In genomic region chr22:27639180-27640086, GRCh38 we compare ENCODE assay signal across 30 cellular contexts.
DNase-seq lines count a peak whose midpoint lies in the region; ATAC-seq and TF ChIP-seq lines count a peak whose summit lies in the region.
"Had no signal": no experiment of that assay in that cellular context is flagged by ENCODE, and none has a peak within 500 bp of the region (broad histone marks: within the 10 kb centered on the region; RNA-seq: fewer than 3 reads in every experiment).

No MANE protein-coding gene starts in this region.

- no peaks in the 10 kb centered on the region for H3K4me1 Mint-ChIP-seq in activated CD4-positive, alpha-beta T cell treated with anti-CD3 and anti-CD28 coated beads, Interleukin-2, amount 10 ng/mL, durations not matched to agents 24 days and 14 days
- no peaks in the 10 kb centered on the region for H3K4me1 Mint-ChIP-seq in naive thymus-derived CD8-positive, alpha-beta T cell
- H3K4me1 Mint-ChIP-seq: stimulated activated naive CD8-positive, alpha-beta T cell treated with anti-CD3 and anti-CD28 coated beads, Interleukin-15, amount 100 ng/mL, for 72 hours; T-helper 17 cell had no signal

- DNase-seq in RPMI7951 (ENCODE audit: low read depth) (peak; percentile 47), fibroblast of peridontal ligament (ENCODE audit: extremely low read depth) (peak; percentile 24), retina (peak; percentile 50), GM10248 (ENCODE audit: extremely low spot score) (no peak)
- no peak for DNase-seq in activated CD4-positive, alpha-beta T cell treated with anti-CD3 and anti-CD28 coated beads, Interleukin-2, amount 10 ng/mL, durations not matched to agents 24 days and 14 days
- DNase-seq in naive thymus-derived CD8-positive, alpha-beta T cell = no peak
- DNase-seq: activated CD4-positive, alpha-beta T cell treated with anti-CD3 and anti-CD28 coated beads for 1 hour; activated CD8-positive, alpha-beta T cell treated with anti-CD3 and anti-CD28 coated beads, Interleukin-2, amount 10 ng/mL, durations not matched to agents 7 days and 5 days; anterior cingulate cortex; BE2C; esophagus squamous epithelium; H9; kidney; lower lobe of right lung; MM.1S; NCI-H1417; NCI-H2081; stimulated activated naive CD8-positive, alpha-beta T cell treated with anti-CD3 and anti-CD28 coated beads, Interleukin-15, amount 100 ng/mL, for 72 hours; T-helper 17 cell had no signal

- POLR2A ChIA-PET in naive thymus-derived CD8-positive, alpha-beta T cell (lab: Charles Lee) = no interaction called here
- POLR2A ChIA-PET in GM10248 (lab: Yijun Ruan, JAX) = no interaction called here

- peak overlapping the region; percentile 91 for H3K4me2 ChIP-seq in BLaER1
- H3K4me2 ChIP-seq: KMS-11 had no signal

- peak overlapping the region; percentile 80 for H3K27ac ChIP-seq in BLaER1
- H3K27ac ChIP-seq: esophagus squamous epithelium, KMS-11, lower lobe of right lung, parathyroid adenoma, skin epidermis, thyroid gland had no signal

- H3K4me3 Mint-ChIP-seq in activated CD4-positive, alpha-beta T cell treated with anti-CD3 and anti-CD28 coated beads, Interleukin-2, amount 10 ng/mL, durations not matched to agents 24 days and 14 days = no peak overlapping the region
- H3K4me3 Mint-ChIP-seq in naive thymus-derived CD8-positive, alpha-beta T cell = no peak overlapping the region
- H3K4me3 Mint-ChIP-seq: activated CD8-positive, alpha-beta T cell treated with anti-CD3 and anti-CD28 coated beads, Interleukin-2, amount 10 ng/mL, durations not matched to agents 7 days and 5 days; activated naive CD8-positive, alpha-beta T cell; dendritic cell treated with granulocyte-macrophage colony-stimulating factor and Interleukin-4, amounts not matched to agents 40 ng/mL and 50 ng/mL, for 4 days; H9; natural killer cell treated with Interleukin-12 subunit alpha and Interleukin-12 subunit beta and Interleukin-15 and Interleukin-18, amount 100 ng/mL, for 72 hours; stimulated activated naive CD8-positive, alpha-beta T cell treated with anti-CD3 and anti-CD28 coated beads, Interleukin-15, amount 100 ng/mL, for 72 hours; T-helper 17 cell had no signal

- intact Hi-C loops in activated CD4-positive, alpha-beta T cell treated with anti-CD3 and anti-CD28 coated beads, Interleukin-2, amount 10 ng/mL, durations not matched to agents 24 days and 14 days (cut with micrococcal nuclease) = no loop called here

- H3K27ac Mint-ChIP-seq in activated CD4-positive, alpha-beta T cell treated with anti-CD3 and anti-CD28 coated beads, Interleukin-2, amount 10 ng/mL, durations not matched to agents 24 days and 14 days = no peak overlapping the region
- H3K27ac Mint-ChIP-seq in naive thymus-derived CD8-positive, alpha-beta T cell = no peak overlapping the region
- H3K27ac Mint-ChIP-seq: activated CD8-positive, alpha-beta T cell treated with anti-CD3 and anti-CD28 coated beads, Interleukin-2, amount 10 ng/mL, durations not matched to agents 7 days and 5 days; activated naive CD8-positive, alpha-beta T cell; activated T-helper 2 cell treated with anti-CD3 and anti-CD28 coated beads, Interferon-gamma antibody, Interleukin-2, Interleukin-4, amounts not matched to agents 10 μg/mL and 5 μg/mL and 100 μg/mL, durations not matched to agents 14 hours and 24 hours and 36 hours; dendritic cell treated with granulocyte-macrophage colony-stimulating factor and Interleukin-4, amounts not matched to agents 40 ng/mL and 50 ng/mL, for 4 days; natural killer cell treated with Interleukin-12 subunit alpha and Interleukin-12 subunit beta and Interleukin-15 and Interleukin-18, amount 100 ng/mL, for 72 hours; stimulated activated naive CD8-positive, alpha-beta T cell treated with anti-CD3 and anti-CD28 coated beads, Interleukin-15, amount 100 ng/mL, for 72 hours; T-helper 17 cell had no signal

- H3K9me3 ChIP-seq in BLaER1 = no peaks in the 10 kb centered on the region
- H3K9me3 ChIP-seq: BE2C, esophagus squamous epithelium, lower lobe of right lung, thyroid gland had no signal

- no peaks in the 10 kb centered on the region for H3K36me3 Mint-ChIP-seq in activated CD4-positive, alpha-beta T cell treated with anti-CD3 and anti-CD28 coated beads, Interleukin-2, amount 10 ng/mL, durations not matched to agents 24 days and 14 days (ENCODE audit: low read depth)
- no peaks in the 10 kb centered on the region for H3K36me3 Mint-ChIP-seq in naive thymus-derived CD8-positive, alpha-beta T cell
- H3K36me3 Mint-ChIP-seq: activated naive CD8-positive, alpha-beta T cell; natural killer cell treated with Interleukin-12 subunit alpha and Interleukin-12 subunit beta and Interleukin-15 and Interleukin-18, amount 100 ng/mL, for 72 hours had no signal

- H3K27me3 Mint-ChIP-seq in activated CD4-positive, alpha-beta T cell treated with anti-CD3 and anti-CD28 coated beads, Interleukin-2, amount 10 ng/mL, durations not matched to agents 24 days and 14 days = no peaks in the 10 kb centered on the region
- peaks cover 2 to 21% (median 14%) of the 10 kb centered on the region in 5 donors for H3K27me3 Mint-ChIP-seq in naive thymus-derived CD8-positive, alpha-beta T cell
- H3K27me3 Mint-ChIP-seq: dendritic cell treated with granulocyte-macrophage colony-stimulating factor and Interleukin-4, amounts not matched to agents 40 ng/mL and 50 ng/mL, for 4 days had no signal

- H4K20me1 ChIP-seq in BLaER1 = no peaks in the 10 kb centered on the region

- H3K27me3 ChIP-seq in BLaER1 = no peaks in the 10 kb centered on the region
- H3K27me3 ChIP-seq: esophagus squamous epithelium had no signal

- H3K36me3 ChIP-seq in BLaER1 = no peaks in the 10 kb centered on the region
- H3K36me3 ChIP-seq: BE2C, esophagus squamous epithelium, lower lobe of right lung, thyroid gland had no signal

- H3K4me3 ChIP-seq in BLaER1 = no peak overlapping the region
- H3K4me3 ChIP-seq: esophagus squamous epithelium, lower lobe of right lung, skin epidermis, thyroid gland had no signal

- CTCF ChIA-PET in GM10248 (lab: Yijun Ruan, JAX) = no interaction called here

- H3K9me3 Mint-ChIP-seq in activated CD4-positive, alpha-beta T cell treated with anti-CD3 and anti-CD28 coated beads, Interleukin-2, amount 10 ng/mL, durations not matched to agents 24 days and 14 days = no peaks in the 10 kb centered on the region
- H3K9me3 Mint-ChIP-seq in naive thymus-derived CD8-positive, alpha-beta T cell = no peaks in the 10 kb centered on the region
- H3K9me3 Mint-ChIP-seq: activated T-helper 2 cell treated with anti-CD3 and anti-CD28 coated beads, Interferon-gamma antibody, Interleukin-2, Interleukin-4, amounts not matched to agents 10 μg/mL and 5 μg/mL and 100 μg/mL, durations not matched to agents 14 hours and 24 hours and 36 hours; dendritic cell treated with granulocyte-macrophage colony-stimulating factor and Interleukin-4, amounts not matched to agents 40 ng/mL and 50 ng/mL, for 4 days; H9; natural killer cell treated with Interleukin-12 subunit alpha and Interleukin-12 subunit beta and Interleukin-15 and Interleukin-18, amount 100 ng/mL, for 72 hours; stimulated activated naive CD8-positive, alpha-beta T cell treated with anti-CD3 and anti-CD28 coated beads, Interleukin-15, amount 100 ng/mL, for 72 hours had no signal

- H3K4me1 ChIP-seq in BLaER1 = peaks cover 59% of the 10 kb centered on the region
- H3K4me1 ChIP-seq: BE2C, lower lobe of right lung, parathyroid adenoma, thyroid gland had no signal

- no peak for ATAC-seq in naive thymus-derived CD8-positive, alpha-beta T cell
- no peak for ATAC-seq in GM21526 (IDR thresholded peaks at IDR 0.05; ENCODE audit: low FRiP score, unreplicated experiment)
- ATAC-seq: activated CD8-positive, alpha-beta T cell treated with anti-CD3 and anti-CD28 coated beads, Interleukin-2, amount 10 ng/mL, durations not matched to agents 7 days and 5 days; lower lobe of right lung; natural killer cell treated with Interleukin-12 subunit alpha and Interleukin-12 subunit beta and Interleukin-15 and Interleukin-18, amount 100 ng/mL, for 72 hours; SK-N-SH treated with all-trans-retinoic acid at 6 μM for 48 hours; stimulated activated naive CD8-positive, alpha-beta T cell treated with anti-CD3 and anti-CD28 coated beads, Interleukin-15, amount 100 ng/mL, for 72 hours; T-helper 17 cell had no signal

- TF ChIP-seq CTCF in GM10248 (IDR thresholded peaks at IDR 0.05; ENCODE audit: control extremely low read depth, extremely low read depth, low read depth, missing control alignments) = no peak

- H3K9ac ChIP-seq in BLaER1 = peak overlapping the region; percentile 72
- H3K9ac ChIP-seq: KMS-11, parathyroid adenoma had no signal

Comparison
In these comparisons a context has a peak if more than half of its experiments do, and no peak if none do; other contexts are left out.
1. DNase-seq: peak in RPMI7951 (single experiment), fibroblast of peridontal ligament (single experiment) and retina (single experiment); none in activated CD4-positive, alpha-beta T cell treated with anti-CD3 and anti-CD28 coated beads, Interleukin-2, amount 10 ng/mL, durations not matched to agents 24 days and 14 days (single experiment), naive thymus-derived CD8-positive, alpha-beta T cell (0 of 10) and GM10248 (single experiment).